ENCODE assay signal across 10 cellular contexts in genomic region chr2:170073288-170073687, GRCh38.
DNase-seq lines count a peak whose midpoint lies in the region; ATAC-seq, FAIRE-seq and TF ChIP-seq lines count a peak whose summit lies in the region.
"Had no signal": no experiment of that assay in that cellular context is flagged by ENCODE, and none has a peak within 500 bp of the region (broad histone marks: within the 10 kb centered on the region; RNA-seq: fewer than 3 reads in every experiment).

No MANE protein-coding gene starts in this region.

- no peak overlapping the region for H3K9ac ChIP-seq in kidney (ENCODE audit: low read length in 2 of 2)

- peaks cover 0 to 19% (median 14%) of the 10 kb centered on the region in 9 donors for H3K4me1 ChIP-seq in heart right ventricle
- peaks cover 0 to 16% of the 10 kb centered on the region in 2 donors for H3K4me1 ChIP-seq in right atrium auricular region
- H3K4me1 ChIP-seq in kidney (ENCODE audit: control insufficient read depth in 1 of 2, insufficient read depth in 1 of 2, low read depth in 1 of 2, low read length in 2 of 2), result no peaks in the 10 kb centered on the region

- peaks cover 0 to 74% (median 17%) of the 10 kb centered on the region in 9 donors for H3K36me3 ChIP-seq in heart right ventricle
- H3K36me3 ChIP-seq in right atrium auricular region, result peaks cover 31% of the 10 kb centered on the region
- peaks cover 3% of the 10 kb centered on the region in 2 donors for H3K36me3 ChIP-seq in kidney (ENCODE audit: control insufficient read depth in 1 of 2, insufficient read depth in 2 of 2, low read length in 2 of 2)

- peak; percentile 13 to 57 for DNase-seq in heart right ventricle
- no peak for DNase-seq in right atrium auricular region (ENCODE audit: low spot score)
- no peak for DNase-seq in kidney
- peak; percentile 21 for DNase-seq in urothelium cell line (ENCODE audit: low spot score)
- DNase-seq in D721Med (ENCODE audit: insufficient read length, low spot score), result no peak
- DNase-seq in OCI-M1 (lab: John Stamatoyannopoulos, UW), result no peak
- DNase-seq: activated CD4-positive, alpha-beta T cell treated with anti-CD3 and anti-CD28 coated beads, Interleukin-2, amount 10 ng/mL, durations not matched to agents 7 days and 5 days had no signal

- no peak overlapping the region for H3K4me3 ChIP-seq in heart right ventricle
- H3K4me3 ChIP-seq in right atrium auricular region, result no peak overlapping the region
- H3K4me3 ChIP-seq in kidney (ENCODE audit: low read length in 2 of 2), result no peak overlapping the region

- peaks cover 14% of the 10 kb centered on the region for H3K4me1 Mint-ChIP-seq in brain
- H3K4me1 Mint-ChIP-seq: activated CD4-positive, alpha-beta T cell treated with anti-CD3 and anti-CD28 coated beads, Interleukin-2, amount 10 ng/mL, durations not matched to agents 7 days and 5 days had no signal

- peak overlapping the region in 1 of 10 donors; percentile 13 for H3K27ac ChIP-seq in heart right ventricle
- peak overlapping the region in 1 of 2 donors; percentile 9 for H3K27ac ChIP-seq in right atrium auricular region
- H3K27ac ChIP-seq in kidney (ENCODE audit: low read depth in 2 of 2, low read length in 2 of 2), result no peak overlapping the region

- peak overlapping the region in 3 of 5 experiments; percentile 60 to 73 (median 67) for H3K27ac Mint-ChIP-seq in brain
- H3K27ac Mint-ChIP-seq: activated CD4-positive, alpha-beta T cell treated with anti-CD3 and anti-CD28 coated beads, Interleukin-2, amount 10 ng/mL, durations not matched to agents 7 days and 5 days had no signal

- peaks cover 93% of the 10 kb centered on the region for H3K36me3 Mint-ChIP-seq in brain

- peak overlapping the region in 2 of 5 experiments; percentile 30 to 42 for H3K4me3 Mint-ChIP-seq in brain
- H3K4me3 Mint-ChIP-seq: activated CD4-positive, alpha-beta T cell treated with anti-CD3 and anti-CD28 coated beads, Interleukin-2, amount 10 ng/mL, durations not matched to agents 7 days and 5 days; nephron had no signal

- 2 to 6% methylated on average over 2 of the region's 2 CpGs for WGBS in heart right ventricle, 2 donors

- H3K27me3 ChIP-seq in heart right ventricle (no peaks in the 10 kb centered on the region), right atrium auricular region (no peaks in the 10 kb centered on the region)

- H3K9me3 Mint-ChIP-seq in brain, result peaks cover 11 to 37% (median 28%) of the 10 kb centered on the region in 5 experiments

- intact Hi-C loops in heart right ventricle (cut with DNase I), result loop anchor here in 1 of 10 donors (2.0 kb wide), 1 partner anchor 14 kb away; no protein-coding TSS in a partner anchor
- intact Hi-C loops in kidney (cut with DNase I), result no loop called here

- no peaks in the 10 kb centered on the region for H3K27me3 Mint-ChIP-seq in brain
- H3K27me3 Mint-ChIP-seq: activated CD4-positive, alpha-beta T cell treated with anti-CD3 and anti-CD28 coated beads, Interleukin-2, amount 10 ng/mL, durations not matched to agents 7 days and 5 days had no signal

- H3K9me3 ChIP-seq in heart right ventricle, result peaks cover 0 to 23% (median 5%) of the 10 kb centered on the region in 11 donors
- no peaks in the 10 kb centered on the region for H3K9me3 ChIP-seq in right atrium auricular region
- no peaks in the 10 kb centered on the region for H3K9me3 ChIP-seq in kidney (ENCODE audit: control insufficient read depth in 1 of 2, low read length in 2 of 2)

- FAIRE-seq in kidney (lab: Jason Lieb, UNC) (peak; percentile 87), urothelium cell line (lab: Jason Lieb, UNC) (no peak), D721Med (lab: Jason Lieb, UNC) (no peak)

- TF ChIP-seq CTCF in heart right ventricle (IDR thresholded peaks at IDR 0.05) (no peak), right atrium auricular region (IDR thresholded peaks at IDR 0.05) (no peak), brain (conservative IDR thresholded peaks at IDR 0.05) (no peak), kidney (IDR thresholded peaks at IDR 0.05; ENCODE audit: borderline replicate concordance, extremely low read depth, insufficient read depth) (no peak), D721Med (IDR thresholded peaks at IDR 0.05; ENCODE audit: insufficient read depth, missing control alignments) (no peak)

- ATAC-seq in heart right ventricle (peak in 4 of 8 donors; percentile 33 to 68 (median 47)), GM21723 (IDR thresholded peaks at IDR 0.05; ENCODE audit: unreplicated experiment) (no peak)

Comparison
In these comparisons a context has a peak if more than half of its experiments do, and no peak if none do; other contexts are left out.
1. DNase-seq: peak in heart right ventricle (2 of 2) and urothelium cell line (single experiment); none in right atrium auricular region (single experiment), kidney (single experiment), D721Med (single experiment) and OCI-M1 (single experiment).